In the genomic region with DNA sequence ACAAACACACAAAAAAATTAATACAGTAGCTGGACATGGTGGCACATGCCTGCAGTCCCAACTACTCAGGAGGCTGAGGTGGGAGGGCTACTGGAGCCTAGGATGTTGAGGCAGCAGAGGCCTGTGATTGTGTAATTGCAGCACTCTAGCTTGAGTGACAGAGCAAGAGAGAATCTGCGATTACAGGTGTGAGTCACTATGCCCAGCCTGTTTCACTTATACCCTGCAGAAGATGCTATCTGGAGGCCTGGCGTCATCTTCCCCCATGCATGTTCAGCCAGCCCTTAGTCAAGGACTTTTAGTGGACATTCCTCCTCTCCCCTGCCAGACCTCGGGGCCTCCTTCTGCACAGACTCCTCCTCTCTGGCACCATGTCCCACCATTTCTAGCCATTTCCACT, we compare ENCODE assay signal across 11 cellular contexts. TPM values are rescaled to one million over a fixed set of nuclear protein-coding genes. Genes with fewer than 3 reads are reported as not detected.
DNase-seq lines count a peak whose midpoint lies in the region; ATAC-seq, FAIRE-seq and TF ChIP-seq lines count a peak whose summit lies in the region.
"Had no signal": no experiment of that assay in that cellular context is flagged by ENCODE, and none has a peak within 500 bp of the region (broad histone marks: within the 10 kb centered on the region; RNA-seq: fewer than 3 reads in every experiment).

No MANE protein-coding gene starts in this region.

- H3K9me2 ChIP-seq in HCT116 (ENCODE audit: insufficient read depth) = no peaks in the 10 kb centered on the region

- DNase-seq in BJ (ENCODE audit: low read depth) = peak; percentile 55
- DNase-seq in HCT116 (ENCODE audit: low read depth, low spot score) = no peak
- DNase-seq in adrenal gland = peak; percentile 22 to 86 (median 71)
- DNase-seq in keratinocyte (ENCODE audit: low read depth, low spot score) = peak; percentile 73
- DNase-seq in uterus = no peak
- DNase-seq in NCI-H1930 (lab: John Stamatoyannopoulos, UW) = no peak
- DNase-seq in upper lobe of right lung = no peak
- DNase-seq: activated naive CD4-positive, alpha-beta T cell treated with anti-CD3 and anti-CD28 coated beads, Interleukin-2, amount 10 ng/mL, durations not matched to agents 7 days and 5 days; lower lobe of right lung had no signal

- no peaks in the 10 kb centered on the region for H3K27me3 ChIP-seq in BJ (ENCODE audit: control insufficient read depth, insufficient read depth, low read length)
- H3K27me3 ChIP-seq in HCT116 (ENCODE audit: insufficient read depth, low read length) = no peaks in the 10 kb centered on the region
- H3K27me3 ChIP-seq in adrenal gland = no peaks in the 10 kb centered on the region
- no peaks in the 10 kb centered on the region for H3K27me3 ChIP-seq in keratinocyte (ENCODE audit: control insufficient read depth, extremely low read depth, insufficient read depth, low read length)
- H3K27me3 ChIP-seq in uterus = no peaks in the 10 kb centered on the region
- no peaks in the 10 kb centered on the region for H3K27me3 ChIP-seq in upper lobe of right lung

- no peak for TF ChIP-seq RAD21 in HCT116 (IDR thresholded peaks at IDR 0.05; ENCODE audit: low read depth)

- BruUV-seq in HCT116 (replicated peaks; lab: Mats Ljungman, UMichigan) = no TSS peak

- no peak overlapping the region for H2AFZ ChIP-seq in HCT116 (ENCODE audit: low read depth, low read length, poor library complexity, severe bottlenecking)
- H2AFZ ChIP-seq in keratinocyte (ENCODE audit: control insufficient read depth, low read length) = no peak overlapping the region

- dilution Hi-C loops in keratinocyte (cut with MboI; ENCODE audit: extremely low pct_ligation_motif_present, low sequenced_read_pairs) = no loop called here

- CTCF ChIA-PET in BJ (lab: Yijun Ruan, JAX) (interaction anchor here (0.7 to 2.4 kb wide), 5 partner anchors 10 to 32 kb away, joined by 3 to 13 read pairs (median 5); no protein-coding TSS in a partner anchor), HCT116 (lab: Charles Lee) (no interaction called here)

- H3K4me2 ChIP-seq in HCT116 (ENCODE audit: low read length) (no peak overlapping the region), keratinocyte (ENCODE audit: control insufficient read depth, extremely low read depth, insufficient read depth, low read depth, low read length) (no peak overlapping the region)

- 38 to 46% (median 43%) methylated on average over 3 of the region's 3 CpGs for WGBS in adrenal gland, 4 donors

- H3K36me3 ChIP-seq in BJ (ENCODE audit: control insufficient read depth, insufficient read depth, low read length) = no peaks in the 10 kb centered on the region
- H3K36me3 ChIP-seq in HCT116 (ENCODE audit: control insufficient read depth in 1 of 2, insufficient read depth in 2 of 2, low read length in 2 of 2) = no peaks in the 10 kb centered on the region
- H3K36me3 ChIP-seq in adrenal gland (replicated peaks in 1 of 2) = no peaks in the 10 kb centered on the region
- H3K36me3 ChIP-seq in keratinocyte (ENCODE audit: control insufficient read depth in 2 of 2, extremely low read depth in 1 of 2, insufficient read depth in 2 of 2, low read length in 2 of 2) = no peaks in the 10 kb centered on the region
- no peaks in the 10 kb centered on the region for H3K36me3 ChIP-seq in uterus
- no peaks in the 10 kb centered on the region for H3K36me3 ChIP-seq in upper lobe of right lung
- H3K36me3 ChIP-seq: lower lobe of right lung had no signal

- H3K4me1 ChIP-seq in HCT116 (ENCODE audit: control insufficient read depth in 1 of 2, insufficient read depth in 2 of 2, low read length in 2 of 2) (peaks cover 8 to 30% of the 10 kb centered on the region in 2 experiments; a peak in 3 of 4 replicates), adrenal gland (replicated peaks in 1 of 2) (no peaks in the 10 kb centered on the region), keratinocyte (ENCODE audit: control insufficient read depth, extremely low read depth, insufficient read depth, low read length) (peaks cover 3% of the 10 kb centered on the region), uterus (no peaks in the 10 kb centered on the region), upper lobe of right lung (no peaks in the 10 kb centered on the region)
- H3K4me1 ChIP-seq: lower lobe of right lung had no signal

- RAD21 ChIA-PET in HCT116 (lab: Charles Lee; ENCODE audit: low non-redundant PET in 1 of 2, low total read pairs in 2 of 2, uncharacterized antibody in 2 of 2, unreplicated experiment in 2 of 2) = no interaction called here

- H3K9me3 ChIP-seq in HCT116 (ENCODE audit: control insufficient read depth in 1 of 2, insufficient read depth in 1 of 2, low read depth in 1 of 2, low read length in 2 of 2) (no peaks in the 10 kb centered on the region), adrenal gland (replicated peaks in 1 of 3) (no peaks in the 10 kb centered on the region), keratinocyte (ENCODE audit: control insufficient read depth, low read depth, low read length) (no peaks in the 10 kb centered on the region), uterus (no peaks in the 10 kb centered on the region), upper lobe of right lung (no peaks in the 10 kb centered on the region)
- H3K9me3 ChIP-seq: lower lobe of right lung had no signal

- no peaks in the 10 kb centered on the region for H4K20me1 ChIP-seq in HCT116 (ENCODE audit: insufficient read depth)
- H4K20me1 ChIP-seq in keratinocyte (ENCODE audit: control insufficient read depth, extremely low read depth, insufficient read depth, low read length) = no peaks in the 10 kb centered on the region

- no peak overlapping the region for H3K9ac ChIP-seq in HCT116 (ENCODE audit: low read length)
- H3K9ac ChIP-seq in keratinocyte (ENCODE audit: control insufficient read depth, extremely low read depth, insufficient read depth, low read length) = no peak overlapping the region

- peak; percentile 83 for FAIRE-seq in keratinocyte (lab: Jason Lieb, UNC)
- FAIRE-seq: endometrium, GM19239 had no signal

- no peak overlapping the region for H3K27ac ChIP-seq in HCT116 (ENCODE audit: low read depth, low read length)
- H3K27ac ChIP-seq in adrenal gland = no peak overlapping the region
- H3K27ac ChIP-seq in keratinocyte (ENCODE audit: control insufficient read depth, insufficient read depth, low read length) = no peak overlapping the region
- no peak overlapping the region for H3K27ac ChIP-seq in uterus
- H3K27ac ChIP-seq in upper lobe of right lung = no peak overlapping the region
- H3K27ac ChIP-seq: lower lobe of right lung had no signal

- TF ChIP-seq CTCF in BJ (IDR thresholded peaks at IDR 0.05; ENCODE audit: insufficient read depth, low read depth, low read length) (no peak), HCT116 (IDR thresholded peaks at IDR 0.05 in 2 of 3, conservative IDR thresholded peaks at IDR 0.05 in 1 of 3; ENCODE audit: borderline replicate concordance in 1 of 3, insufficient read depth in 1 of 3, low read depth in 2 of 3, low read length in 2 of 3) (no peak), adrenal gland (IDR thresholded peaks at IDR 0.05) (no peak), keratinocyte (optimal IDR thresholded peaks at IDR 0.05 in 1 of 3, IDR thresholded peaks at IDR 0.05 in 1 of 3, conservative IDR thresholded peaks at IDR 0.05 in 1 of 3; ENCODE audit: extremely low read depth in 1 of 3, insufficient read depth in 2 of 3, low read length in 3 of 3) (no peak), uterus (IDR thresholded peaks at IDR 0.05) (no peak), upper lobe of right lung (IDR thresholded peaks at IDR 0.05) (no peak)

- H3K4me3 ChIP-seq in BJ (ENCODE audit: low read depth, low read length) = no peak overlapping the region
- no peak overlapping the region for H3K4me3 ChIP-seq in HCT116 (replicated peaks in 1 of 2; ENCODE audit: low read depth in 1 of 2, low read length in 2 of 2)
- H3K4me3 ChIP-seq in adrenal gland = no peak overlapping the region
- H3K4me3 ChIP-seq in keratinocyte (ENCODE audit: control insufficient read depth in 2 of 3, extremely low read depth in 1 of 3, insufficient read depth in 2 of 3, low read depth in 1 of 3, low read length in 3 of 3) = no peak overlapping the region
- H3K4me3 ChIP-seq in uterus = no peak overlapping the region
- H3K4me3 ChIP-seq in upper lobe of right lung = no peak overlapping the region
- H3K4me3 ChIP-seq: lower lobe of right lung had no signal

- H3K79me2 ChIP-seq in HCT116 (ENCODE audit: insufficient read depth, low read length) (no peaks in the 10 kb centered on the region), keratinocyte (ENCODE audit: control insufficient read depth, insufficient read depth, low read length) (no peaks in the 10 kb centered on the region)

- intact Hi-C loops in HCT116 (cut with micrococcal nuclease) = no loop called here
- intact Hi-C loops in adrenal gland (cut with DNase I) = no loop called here
- intact Hi-C loops in uterus (cut with DNase I; ENCODE audit: low total_unique reads) = no loop called here
- intact Hi-C loops in upper lobe of right lung (cut with DNase I) = loop anchor here (10.0 kb wide), 1 partner anchor 61 kb away; no protein-coding TSS in a partner anchor

- POLR2A ChIA-PET in BJ (lab: Charles Lee) (no interaction called here), HCT116 (lab: Charles Lee) (no interaction called here)

- no peaks in the 10 kb centered on the region for H3K9me1 ChIP-seq in keratinocyte (ENCODE audit: control insufficient read depth, extremely low read depth, insufficient read depth, low read length)

- ATAC-seq in HCT116 (peak; percentile 46), upper lobe of right lung (no peak)
- ATAC-seq: lower lobe of right lung had no signal

- no peak for TF ChIP-seq POLR2A in HCT116 (IDR thresholded peaks at IDR 0.05; ENCODE audit: borderline replicate concordance, extremely low read depth, insufficient read depth, insufficient read length)
- TF ChIP-seq POLR2A in adrenal gland (IDR thresholded peaks at IDR 0.05) = peak in 1 of 2 donors; percentile 14
- TF ChIP-seq POLR2A in uterus (IDR thresholded peaks at IDR 0.05) = no peak

TF ChIP-seq in HCT116, 20 proteins besides CTCF, POLR2A, EP300 and RAD21 (continues in another document):
- no peak for TF ChIP-seq POLR2AphosphoS5 (IDR thresholded peaks at IDR 0.05; ENCODE audit: low read depth, low read length)
- no peak for TF ChIP-seq ELF1 (IDR thresholded peaks at IDR 0.05; ENCODE audit: borderline replicate concordance, low read depth)

RNA-seq across cellular contexts. Expression of gene RCC2, which starts 36.3 kb away (rescaled TPM):
- 32.9 and 42.2 TPM in 2 replicates for polyA plus RNA-seq in BJ (2011; rRNA removed)
- 36.7 and 72.0 TPM in 2 replicates for polyA minus RNA-seq in BJ (2011; rRNA and poly(A)+ RNA removed)
- 178 TPM for total RNA-seq in HCT116 (2021; ENCODE audit: unreplicated experiment)
- 126 and 133 TPM in 2 replicates for polyA plus RNA-seq in HCT116 (2012)
- total RNA-seq in adrenal gland = 10 to 100 TPM; 23.5 to 38.3 (median 30.7) TPM
- 10 to 100 TPM; 19.3 to 30.2 (median 26.7) TPM for polyA plus RNA-seq in adrenal gland
- 29.4 to 103 TPM (median 45.2 TPM) in 3 replicates for polyA plus RNA-seq in keratinocyte
- 27.6 TPM for polyA plus RNA-seq in keratinocyte (2011; ENCODE audit: low read depth)
- polyA plus RNA-seq in keratinocyte (2011; cell fraction: cytosol; rRNA removed) = 53.0 and 56.5 TPM in 2 replicates
- 106 and 109 TPM in 2 replicates for polyA plus RNA-seq in keratinocyte (2011; cell fraction: nucleus; rRNA removed)
- polyA plus RNA-seq in keratinocyte (2012; ENCODE audit: low replicate concordance) = 81.8 and 95.7 TPM in 2 replicates
- 76.6 to 117 TPM (median 85.3 TPM) in 3 replicates for polyA minus RNA-seq in keratinocyte
- polyA minus RNA-seq in keratinocyte (2011; cell fraction: cytosol; rRNA and poly(A)+ RNA removed) = 95.5 TPM
- polyA minus RNA-seq in keratinocyte (2011; cell fraction: nucleus; rRNA and poly(A)+ RNA removed) = 49.8 and 50.0 TPM in 2 replicates
- 10 to 100 TPM; 11.8 to 50.4 (median 25.7) TPM for total RNA-seq in uterus
- 48.6 TPM for total RNA-seq in upper lobe of right lung

Comparison
In these comparisons a context has a peak if more than half of its experiments do, and no peak if none do; other contexts are left out.
1. DNase-seq: peak in BJ (single experiment), adrenal gland (7 of 7) and keratinocyte (single experiment); none in HCT116 (single experiment), uterus (0 of 2), NCI-H1930 (0 of 2) and upper lobe of right lung (single experiment).